ENCODE assay signal across 13 cellular contexts in genomic region chr2:11743531-11743815, GRCh38. TPM values are rescaled to one million over a fixed set of nuclear protein-coding genes. Genes with fewer than 3 reads are reported as not detected.
DNase-seq lines count a peak whose midpoint lies in the region; ATAC-seq and TF ChIP-seq lines count a peak whose summit lies in the region.
"Had no signal": no experiment of that assay in that cellular context is flagged by ENCODE, and none has a peak within 500 bp of the region (broad histone marks: within the 10 kb centered on the region; RNA-seq: fewer than 3 reads in every experiment).

No MANE protein-coding gene starts in this region.

- peaks cover 14 to 16% of the 10 kb centered on the region in 2 donors for H3K36me3 Mint-ChIP-seq in activated naive CD4-positive, alpha-beta T cell treated with anti-CD3 and anti-CD28 coated beads, Interleukin-2, amount 50 U/mL, for 72 hours
- H3K36me3 Mint-ChIP-seq in WTC11, result no peaks in the 10 kb centered on the region
- no peaks in the 10 kb centered on the region for H3K36me3 Mint-ChIP-seq in immature natural killer cell

- H3K4me3 Mint-ChIP-seq in WTC11 (no peak overlapping the region), immature natural killer cell (peak overlapping the region in 3 of 5 donors; percentile 61 to 94 (median 77))
- H3K4me3 Mint-ChIP-seq: GM23338 had no signal

- peaks cover 13% of the 10 kb centered on the region for H3K27me3 Mint-ChIP-seq in WTC11 (ENCODE audit: low read depth)
- peaks cover 0 to 6% (median 3%) of the 10 kb centered on the region in 3 donors for H3K27me3 Mint-ChIP-seq in immature natural killer cell (ENCODE audit: low read depth in 3 of 3)

- peak overlapping the region; percentile 44 to 85 for H3K27ac Mint-ChIP-seq in activated naive CD4-positive, alpha-beta T cell treated with anti-CD3 and anti-CD28 coated beads, Interleukin-2, amount 50 U/mL, for 72 hours
- H3K27ac Mint-ChIP-seq in WTC11 (peak overlapping the region; percentile 90; the same call in 1 of the 2 replicates), immature natural killer cell (peak overlapping the region in 5 of 6 donors; percentile 72 to 95 (median 88))
- H3K27ac Mint-ChIP-seq: GM23338 had no signal

- POLR2A ChIA-PET in WTC11 (lab: Charles Lee), result no interaction called here

- no peaks in the 10 kb centered on the region for H3K36me3 ChIP-seq in stomach smooth muscle (ENCODE audit: control insufficient read depth in 2 of 2, insufficient read depth in 2 of 2, low read length in 2 of 2)
- H3K36me3 ChIP-seq: adrenal gland, neutrophil had no signal

- H3K4me1 Mint-ChIP-seq in WTC11, result peaks cover 54% of the 10 kb centered on the region
- H3K4me1 Mint-ChIP-seq in immature natural killer cell, result peaks cover 50% of the 10 kb centered on the region in 2 donors

- peaks cover 41% of the 10 kb centered on the region for H3K4me1 ChIP-seq in stomach smooth muscle (ENCODE audit: control insufficient read depth, insufficient read depth, low read length)

- H3K27ac ChIP-seq in stomach smooth muscle (ENCODE audit: low read length), result no peak overlapping the region
- H3K27ac ChIP-seq: neutrophil, SJSA1 had no signal

- peak overlapping the region in 1 of 2 donors; percentile 10 for H3K9ac ChIP-seq in stomach smooth muscle (ENCODE audit: low read length in 2 of 2)

- no peaks in the 10 kb centered on the region for H3K9me3 ChIP-seq in stomach smooth muscle (ENCODE audit: control insufficient read depth in 2 of 2, low read length in 2 of 2)
- H3K9me3 ChIP-seq: adrenal gland, neutrophil, SJSA1 had no signal

- no peaks in the 10 kb centered on the region for H3K9me3 Mint-ChIP-seq in activated naive CD4-positive, alpha-beta T cell treated with anti-CD3 and anti-CD28 coated beads, Interleukin-2, amount 50 U/mL, for 72 hours
- no peaks in the 10 kb centered on the region; the same call in 1 of the 2 replicates for H3K9me3 Mint-ChIP-seq in WTC11
- H3K9me3 Mint-ChIP-seq in immature natural killer cell, result no peaks in the 10 kb centered on the region

- H3K27me3 ChIP-seq in stomach smooth muscle (ENCODE audit: control insufficient read depth in 1 of 2, insufficient read depth in 2 of 2, low read length in 2 of 2), result no peaks in the 10 kb centered on the region
- H3K27me3 ChIP-seq: adrenal gland, SJSA1 had no signal

- no peak for TF ChIP-seq CTCF in WTC11 (IDR thresholded peaks at IDR 0.05)

- ATAC-seq in activated naive CD4-positive, alpha-beta T cell treated with anti-CD3 and anti-CD28 coated beads, Interleukin-2, amount 50 U/mL, for 72 hours, result no peak
- ATAC-seq in WTC11 (no peak), HG02938 (IDR thresholded peaks at IDR 0.05; ENCODE audit: unreplicated experiment) (no peak)
- ATAC-seq in stimulated activated naive CD8-positive, alpha-beta T cell treated with anti-CD3 and anti-CD28 coated beads, Interleukin-15, Interleukin-2, amounts not matched to agents 100 U/mL and 50 U/mL, for 24 hours, result no peak

- H3K4me3 ChIP-seq in stomach smooth muscle (ENCODE audit: low read length in 2 of 2), result peak overlapping the region; percentile 7 to 66
- H3K4me3 ChIP-seq: GM23338, SJSA1 had no signal

- no peak for DNase-seq in activated naive CD4-positive, alpha-beta T cell treated with anti-CD3 and anti-CD28 coated beads, Interleukin-2, amount 50 U/mL, for 72 hours (ENCODE audit: low spot score in 2 of 2)
- no peak for DNase-seq in activated naive CD4-positive, alpha-beta T cell treated with anti-CD3 and anti-CD28 coated beads, Interleukin-2, amount 50 U/mL, for 16 hours
- DNase-seq in WTC11 (ENCODE audit: low spot score), result no peak
- DNase-seq in immature natural killer cell, result no peak
- DNase-seq in stimulated activated naive CD8-positive, alpha-beta T cell treated with anti-CD3 and anti-CD28 coated beads, Interleukin-15, Interleukin-2, amounts not matched to agents 100 U/mL and 50 U/mL, for 24 hours, result no peak
- DNase-seq in amniotic stem cell (lab: John Stamatoyannopoulos, UW), result no peak
- DNase-seq: KG1 had no signal

- CTCF ChIA-PET in WTC11 (lab: Charles Lee), result interaction anchor here (0.6 to 4.6 kb wide), 11 partner anchors 10 to 1015 kb away, joined by 3 to 64 read pairs (median 6); no protein-coding TSS in a partner anchor

TF ChIP-seq in WTC11, 78 proteins besides CTCF, POLR2A, EP300 and RAD21:
- TF ChIP-seq ZNF219 (CRISPR knock-in tag; IDR thresholded peaks at IDR 0.05; ENCODE audit: borderline replicate concordance) (no peak), RORB (CRISPR knock-in tag; IDR thresholded peaks at IDR 0.05) (no peak), ATF3 (CRISPR knock-in tag; conservative IDR thresholded peaks at IDR 0.05) (no peak), FOXK1 (CRISPR knock-in tag; IDR thresholded peaks at IDR 0.05) (no peak), KAT7 (CRISPR knock-in tag; IDR thresholded peaks at IDR 0.05; ENCODE audit: borderline replicate concordance) (no peak)
- TF ChIP-seq, protein P1, sequence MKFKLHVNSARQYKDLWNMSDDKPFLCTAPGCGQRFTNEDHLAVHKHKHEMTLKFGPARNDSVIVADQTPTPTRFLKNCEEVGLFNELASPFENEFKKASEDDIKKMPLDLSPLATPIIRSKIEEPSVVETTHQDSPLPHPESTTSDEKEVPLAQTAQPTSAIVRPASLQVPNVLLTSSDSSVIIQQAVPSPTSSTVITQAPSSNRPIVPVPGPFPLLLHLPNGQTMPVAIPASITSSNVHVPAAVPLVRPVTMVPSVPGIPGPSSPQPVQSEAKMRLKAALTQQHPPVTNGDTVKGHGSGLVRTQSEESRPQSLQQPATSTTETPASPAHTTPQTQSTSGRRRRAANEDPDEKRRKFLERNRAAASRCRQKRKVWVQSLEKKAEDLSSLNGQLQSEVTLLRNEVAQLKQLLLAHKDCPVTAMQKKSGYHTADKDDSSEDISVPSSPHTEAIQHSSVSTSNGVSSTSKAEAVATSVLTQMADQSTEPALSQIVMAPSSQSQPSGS (CRISPR knock-in tag; IDR thresholded peaks at IDR 0.05; ENCODE audit: borderline replicate concordance, low read depth), result no peak

RNA-seq across cellular contexts. Expression of gene LPIN1, which starts 3.0 kb away (rescaled TPM):
- 10 to 100 TPM; 68.6 to 92.9 TPM for total RNA-seq in activated naive CD4-positive, alpha-beta T cell treated with anti-CD3 and anti-CD28 coated beads, Interleukin-2, amount 50 U/mL, for 72 hours
- 12.2 to 14.5 TPM (median 13.9 TPM) in 3 replicates for total RNA-seq in WTC11 (2021)
- polyA plus RNA-seq in immature natural killer cell, result 10 to 100 TPM; 14.1 to 34.0 (median 16.3) TPM
